In the genomic region with DNA sequence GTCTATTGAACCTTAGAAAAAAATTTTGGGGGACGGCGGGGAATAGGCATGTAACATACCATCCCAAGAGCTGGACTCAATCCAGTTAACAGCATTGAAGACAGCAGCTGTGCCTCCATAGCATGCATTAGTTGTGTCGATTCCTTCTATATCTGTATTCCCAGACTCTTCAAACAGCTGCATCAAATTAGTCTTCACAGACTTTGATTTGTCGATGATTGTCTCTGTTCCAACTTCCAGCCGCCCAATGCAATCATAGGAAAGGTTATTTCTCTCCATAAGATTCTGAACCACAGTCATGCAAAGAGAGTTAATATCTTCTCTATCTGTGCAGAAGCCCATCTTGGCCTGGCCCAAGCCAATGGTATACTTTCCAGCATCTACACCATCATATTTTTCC, we compare ENCODE assay signal across 21 cellular contexts. TPM values are rescaled to one million over a fixed set of nuclear protein-coding genes. Genes with fewer than 3 reads are reported as not detected.
DNase-seq lines count a peak whose midpoint lies in the region; ATAC-seq, FAIRE-seq and TF ChIP-seq lines count a peak whose summit lies in the region.
"Had no signal": no experiment of that assay in that cellular context is flagged by ENCODE, and none has a peak within 500 bp of the region (broad histone marks: within the 10 kb centered on the region; RNA-seq: fewer than 3 reads in every experiment).

No MANE protein-coding gene starts in this region.

- H3K27ac ChIP-seq in HepG2 (ENCODE audit: extremely low read length, insufficient read depth, low read length): no peak overlapping the region
- H3K27ac ChIP-seq in right lobe of liver: no peak overlapping the region
- no peak overlapping the region for H3K27ac ChIP-seq in PC-3 (ENCODE audit: low read length)
- no peak overlapping the region for H3K27ac ChIP-seq in coronary artery
- H3K27ac ChIP-seq: A549, Peyer's patch had no signal

- no peak for ATAC-seq in HepG2
- no peak for ATAC-seq in right lobe of liver
- no peak for ATAC-seq in PC-3
- ATAC-seq in GM21515 (IDR thresholded peaks at IDR 0.05; ENCODE audit: unreplicated experiment): no peak
- ATAC-seq in natural killer cell: no peak
- ATAC-seq: A549, GM12878 had no signal

- no peaks in the 10 kb centered on the region for H3F3A ChIP-seq in PC-3 (ENCODE audit: low read length, unreplicated experiment)

- H3K4me1 Mint-ChIP-seq in brain: peaks cover 89% of the 10 kb centered on the region
- H3K4me1 Mint-ChIP-seq in natural killer cell: peaks cover 12 to 26% of the 10 kb centered on the region in 2 donors

- no peak for TF ChIP-seq POLR2A in HepG2 (IDR thresholded peaks at IDR 0.05; ENCODE audit: insufficient read depth in 1 of 2, low read depth in 2 of 2, low read length in 2 of 2)
- TF ChIP-seq POLR2A in right lobe of liver (IDR thresholded peaks at IDR 0.05): no peak

- WGBS in HepG2 (ENCODE audit: low lambda C conversion rate): 98% methylated on average over 5 of the region's 5 CpGs
- 96% methylated on average over 4 of the region's 5 CpGs for WGBS in right lobe of liver (ENCODE audit: insufficient coverage, low coverage, low lambda C conversion rate, missing lambda C conversion rate)

- intact Hi-C loops in HepG2 (cut with micrococcal nuclease; ENCODE audit: unreplicated experiment): no loop called here
- intact Hi-C loops in right lobe of liver (cut with DNase I): no loop called here
- intact Hi-C loops in PC-3 (cut with micrococcal nuclease): no loop called here
- intact Hi-C loops in natural killer cell (cut with micrococcal nuclease): no loop called here

- no peak for TF ChIP-seq EP300 in HepG2 (IDR thresholded peaks at IDR 0.05; ENCODE audit: low read depth in 2 of 2, low read length in 2 of 2)
- no peak for TF ChIP-seq EP300 in HepG2 (CRISPR knock-in tag; IDR thresholded peaks at IDR 0.05; ENCODE audit: borderline replicate concordance)

- no peak for TF ChIP-seq RAD21 in HepG2 (CRISPR knock-in tag; IDR thresholded peaks at IDR 0.05)

- no peaks in the 10 kb centered on the region for H3K9me2 ChIP-seq in PC-3 (replicated peaks; ENCODE audit: low read length)

- peaks cover 87% of the 10 kb centered on the region for H3K36me3 Mint-ChIP-seq in brain
- peaks cover 40% of the 10 kb centered on the region for H3K36me3 Mint-ChIP-seq in natural killer cell

- in situ Hi-C loops in HepG2 (cut with HindIII; ENCODE audit: extremely low pct_ligation_motif_present, low pct_unique_long_range_greater_than_20kb): no loop called here

- peaks cover 37% of the 10 kb centered on the region for H3K4me1 ChIP-seq in HepG2 (ENCODE audit: insufficient read depth, low read length)
- H3K4me1 ChIP-seq in right lobe of liver: peaks cover 0 to 17% (median 0%) of the 10 kb centered on the region in 4 donors
- H3K4me1 ChIP-seq in PC-3 (ENCODE audit: insufficient read depth, low read length): peaks cover 19% of the 10 kb centered on the region
- H3K4me1 ChIP-seq: A549, Peyer's patch had no signal

- peaks cover 91% of the 10 kb centered on the region for H4K20me1 ChIP-seq in HepG2 (ENCODE audit: insufficient read depth, low read length)
- peaks cover 16% of the 10 kb centered on the region for H4K20me1 ChIP-seq in PC-3 (ENCODE audit: low read length)

- H3K9me3 Mint-ChIP-seq in brain (no peaks in the 10 kb centered on the region), natural killer cell (no peaks in the 10 kb centered on the region)

- H3K36me3 ChIP-seq in HepG2 (replicated peaks in 1 of 2; ENCODE audit: control insufficient read depth in 1 of 2, insufficient read depth in 2 of 2, low read length in 2 of 2) (peaks cover 8 to 88% of the 10 kb centered on the region in 2 experiments), right lobe of liver (peaks cover 4 to 62% (median 26%) of the 10 kb centered on the region in 4 donors), PC-3 (ENCODE audit: low read depth, low read length) (peaks cover 72% of the 10 kb centered on the region)

- no peak for FAIRE-seq in HepG2 (lab: Jason Lieb, UNC)
- FAIRE-seq: A549, G401.6, GM12878 had no signal

- H2AFZ ChIP-seq in HepG2 (ENCODE audit: low read length) (no peak overlapping the region), PC-3 (ENCODE audit: low read length) (no peak overlapping the region)

- H3K4me3 Mint-ChIP-seq in brain (peak overlapping the region in 4 of 5 experiments; percentile 19 to 56 (median 38)), natural killer cell (no peak overlapping the region)

- H3K4me2 ChIP-seq in HepG2 (ENCODE audit: low read depth, low read length) (no peak overlapping the region), PC-3 (ENCODE audit: low read length) (no peak overlapping the region)
- H3K4me2 ChIP-seq: A549 had no signal

- CTCF ChIA-PET in HepG2 (lab: Yijun Ruan, JAX; ENCODE audit: low intra/inter-chr PET ratio, low total read pairs) (no interaction called here), PC-3 (lab: Charles Lee) (no interaction called here)

- DNase-seq in HepG2 (ENCODE audit: low spot score) (no peak), right lobe of liver (no peak), PC-3 (no peak), coronary artery (ENCODE audit: low spot score) (no peak), natural killer cell (no peak)
- DNase-seq: AML-193; C1 segment of cervical spinal cord; CD4-positive, alpha-beta memory T cell; COR-L47; KBM-7; MM.1S; NCI-H2029 treated with DMSO at 0.1 percent for 48 hours; NCI-H2227 treated with DMSO at 0.1 percent for 48 hours; NCI-H526 treated with DMSO at 0.1 percent for 48 hours; Peyer's patch; SHP77 treated with DMSO at 0.1 percent for 48 hours had no signal

- POLR2A ChIA-PET in HepG2 (lab: Yijun Ruan, JAX) (interaction anchor here (2.5 kb wide), 1 partner anchor 15 kb away, joined by 12 read pairs; a partner anchor contains a TSS), PC-3 (lab: Charles Lee; ENCODE audit: unreplicated experiment) (no interaction called here)

- H3K4me3 ChIP-seq in HepG2 (replicated peaks in 1 of 3; ENCODE audit: insufficient read depth in 1 of 3, low read depth in 2 of 3, low read length in 3 of 3) (no peak overlapping the region), right lobe of liver (no peak overlapping the region), PC-3 (ENCODE audit: low read length) (no peak overlapping the region), coronary artery (no peak overlapping the region)
- H3K4me3 ChIP-seq: A549, GM12878, Peyer's patch had no signal

- no peaks in the 10 kb centered on the region for H3K27me3 ChIP-seq in HepG2 (ENCODE audit: control insufficient read depth in 1 of 2, insufficient read depth in 2 of 2, low read length in 2 of 2)
- H3K27me3 ChIP-seq in right lobe of liver: no peaks in the 10 kb centered on the region
- no peaks in the 10 kb centered on the region for H3K27me3 ChIP-seq in PC-3 (ENCODE audit: low read length)
- H3K27me3 ChIP-seq: Peyer's patch had no signal

- TF ChIP-seq CTCF in HepG2 (CRISPR knock-in tag; IDR thresholded peaks at IDR 0.05): no peak
- TF ChIP-seq CTCF in right lobe of liver (IDR thresholded peaks at IDR 0.05): no peak
- no peak for TF ChIP-seq CTCF in PC-3 (conservative IDR thresholded peaks at IDR 0.05; ENCODE audit: low read depth, low read length)
- no peak for TF ChIP-seq CTCF in brain (conservative IDR thresholded peaks at IDR 0.05)
- TF ChIP-seq CTCF in coronary artery (IDR thresholded peaks at IDR 0.05): no peak
- no peak for TF ChIP-seq CTCF in natural killer cell (IDR thresholded peaks at IDR 0.05)

- no peak overlapping the region for H3K9ac ChIP-seq in HepG2 (ENCODE audit: insufficient read depth, low read depth, low read length)
- H3K9ac ChIP-seq in PC-3 (ENCODE audit: low read length): no peak overlapping the region

- no peaks in the 10 kb centered on the region for H3K27me3 Mint-ChIP-seq in brain
- H3K27me3 Mint-ChIP-seq in natural killer cell (ENCODE audit: low read depth in 2 of 2): no peaks in the 10 kb centered on the region
- H3K27me3 Mint-ChIP-seq: CD4-positive, alpha-beta memory T cell had no signal

- H3K27ac Mint-ChIP-seq in brain (peak overlapping the region in 2 of 5 experiments; percentile 30 to 85), natural killer cell (peak overlapping the region in 1 of 2 donors; percentile 36)

- BruUV-seq in HepG2 (replicated peaks; lab: Mats Ljungman, UMichigan) (no TSS peak), PC-3 (replicated peaks; lab: Mats Ljungman, UMichigan) (TSS peak; percentile 21)

- H3K9me3 ChIP-seq in HepG2 (ENCODE audit: low read length) (no peaks in the 10 kb centered on the region), right lobe of liver (no peaks in the 10 kb centered on the region), PC-3 (ENCODE audit: low read length) (no peaks in the 10 kb centered on the region)
- H3K9me3 ChIP-seq: A549, Peyer's patch had no signal

- H3K79me2 ChIP-seq in HepG2 (ENCODE audit: insufficient read depth, low read length): peaks cover 75% of the 10 kb centered on the region
- peaks cover 45% of the 10 kb centered on the region for H3K79me2 ChIP-seq in PC-3 (ENCODE audit: low read length)

TF ChIP-seq in HepG2, 621 proteins besides CTCF, POLR2A, EP300 and RAD21 (continues in another document):
- peak; percentile 90 for TF ChIP-seq RBM22 (optimal IDR thresholded peaks at IDR 0.05; ENCODE audit: low read length)

RNA-seq across cellular contexts. Expression of a gene that starts 14.8 kb away (rescaled TPM):
- total RNA-seq in HepG2 (2016; rRNA removed; fragmentation: Illumina TruSeq; extraction: Trizol) (318 and 569 TPM in 2 replicates), right lobe of liver (100 to 1,000 TPM in 2 of 6 experiments, 10 to 100 TPM in 4; 27.9 to 341 (median 62.0) TPM), PC-3 (2014; rRNA removed) (31.4 and 39.7 TPM in 2 replicates), natural killer cell (100 to 1,000 TPM in 1 of 3 donors, 10 to 100 TPM in 2; 53.0 to 105 (median 85.8) TPM)
- 102 and 103 TPM in 2 replicates for total RNA-seq in HepG2 (2016; cell fraction: cytosol; rRNA removed; fragmentation: Illumina TruSeq; extraction: Trizol; ENCODE audit: low read depth)
- total RNA-seq in HepG2 (2016; cell fraction: insoluble cytoplasmic fraction; rRNA removed; fragmentation: Illumina TruSeq; extraction: Trizol): 324 and 538 TPM in 2 replicates
- total RNA-seq in HepG2 (2016; cell fraction: membrane; rRNA removed; fragmentation: Illumina TruSeq; extraction: Trizol): 88.2 and 99.0 TPM in 2 replicates
- 264 and 285 TPM in 2 replicates for total RNA-seq in HepG2 (2016; cell fraction: nucleus; rRNA removed; fragmentation: Illumina TruSeq; extraction: Trizol)
- polyA plus RNA-seq in HepG2 (2011; rRNA removed) (56.8 and 102 TPM in 2 replicates), brain (ENCODE audit: insufficient read depth, low read depth, low replicate concordance) (35.3 TPM)
- 18.1 and 55.8 TPM in 2 replicates for polyA plus RNA-seq in HepG2 (2011; cell fraction: cytosol; rRNA removed)
- 66.5 and 148 TPM in 2 replicates for polyA plus RNA-seq in HepG2 (2011; cell fraction: nucleus; rRNA removed)
- polyA plus RNA-seq in HepG2 (2012): 234 and 245 TPM in 2 replicates
- polyA plus RNA-seq in HepG2 (2016; cell fraction: cytosol; fragmentation: Illumina TruSeq; extraction: Trizol; ENCODE audit: low read depth): 9.1 and 11.3 TPM in 2 replicates
- polyA plus RNA-seq in HepG2 (2016; cell fraction: insoluble cytoplasmic fraction; fragmentation: Illumina TruSeq; extraction: Trizol; ENCODE audit: low read depth): 406 and 419 TPM in 2 replicates
- 30.9 and 36.1 TPM in 2 replicates for polyA plus RNA-seq in HepG2 (2016; cell fraction: membrane; fragmentation: Illumina TruSeq; extraction: Trizol; ENCODE audit: low read depth)
- polyA plus RNA-seq in HepG2 (2016; cell fraction: nucleus; fragmentation: Illumina TruSeq; extraction: Trizol; ENCODE audit: insufficient read depth, low read depth): 378 and 389 TPM in 2 replicates
- polyA minus RNA-seq in HepG2 (2011; rRNA and poly(A)+ RNA removed; ENCODE audit: low replicate concordance): 22.2 and 53.8 TPM in 2 replicates
- 57.9 and 117 TPM in 2 replicates for polyA minus RNA-seq in HepG2 (2011; cell fraction: cytosol; rRNA and poly(A)+ RNA removed)
- polyA minus RNA-seq in HepG2 (2011; cell fraction: nucleus; rRNA and poly(A)+ RNA removed): 197 and 349 TPM in 2 replicates
